1 cellular context compared by ENCODE assay signal in genomic region chr20:5211803-5212714, GRCh38.
A peak's percentile ranks its signal among the peaks of the same experiment; 100 is the strongest.
TF ChIP-seq lines count a peak whose summit lies in the region.

No MANE protein-coding gene starts in this region.

TF ChIP-seq in HepG2, 621 proteins besides CTCF, POLR2A, EP300 and RAD21 (continued from another document and continues in another):
- TF ChIP-seq DZIP1 (CRISPR knock-in tag; IDR thresholded peaks at IDR 0.05) (no peak), ZNF703 (CRISPR knock-in tag; IDR thresholded peaks at IDR 0.05; ENCODE audit: borderline replicate concordance) (no peak), ZSCAN9 (CRISPR knock-in tag; IDR thresholded peaks at IDR 0.05; ENCODE audit: borderline replicate concordance) (no peak; the same call in 1 of the 2 replicates), ZNF614 (CRISPR knock-in tag; IDR thresholded peaks at IDR 0.05; ENCODE audit: borderline replicate concordance) (peak; percentile 55; the same call in 1 of the 2 replicates), TFDP2 (CRISPR knock-in tag; IDR thresholded peaks at IDR 0.05) (no peak), ZNF484 (CRISPR knock-in tag; IDR thresholded peaks at IDR 0.05; ENCODE audit: borderline replicate concordance, low read depth) (no peak), HINFP (CRISPR knock-in tag; IDR thresholded peaks at IDR 0.05; ENCODE audit: low read depth) (0 out of 2 replicates have a peak, but pooled peaks have one; percentile 64), SIX4 (CRISPR knock-in tag; IDR thresholded peaks at IDR 0.05) (no peak), SMC3 (IDR thresholded peaks at IDR 0.05; ENCODE audit: low read length) (0 out of 2 replicates have a peak, but pooled peaks have one; percentile 43), ZNF569 (CRISPR knock-in tag; IDR thresholded peaks at IDR 0.05; ENCODE audit: borderline replicate concordance) (no peak), ZNF788 (CRISPR knock-in tag; IDR thresholded peaks at IDR 0.05; ENCODE audit: borderline replicate concordance) (peak; percentile 76; the same call in 1 of the 2 replicates), KMT2B (CRISPR knock-in tag; IDR thresholded peaks at IDR 0.05) (no peak), TEAD3 (CRISPR knock-in tag; optimal IDR thresholded peaks at IDR 0.05; ENCODE audit: borderline replicate concordance) (peak; percentile 84), MTF2 (CRISPR knock-in tag; IDR thresholded peaks at IDR 0.05; ENCODE audit: borderline replicate concordance) (no peak), ARID3A (IDR thresholded peaks at IDR 0.05; ENCODE audit: low read depth, low read length) (peak; percentile 54; the same call in 1 of the 2 replicates), ZMYM3 (CRISPR knock-in tag; IDR thresholded peaks at IDR 0.05) (peak; percentile 81; the same call in 1 of the 2 replicates), ELF1 (CRISPR knock-in tag; IDR thresholded peaks at IDR 0.05) (peak; percentile 60), FOSL1 (CRISPR knock-in tag; IDR thresholded peaks at IDR 0.05; ENCODE audit: borderline replicate concordance) (no peak), ZNF709 (CRISPR knock-in tag; IDR thresholded peaks at IDR 0.05) (no peak), ZBTB49 (CRISPR knock-in tag; IDR thresholded peaks at IDR 0.05; ENCODE audit: borderline replicate concordance) (no peak; the same call in 1 of the 2 replicates), SMARCC2 (IDR thresholded peaks at IDR 0.05) (no peak), RXRA (CRISPR knock-in tag; IDR thresholded peaks at IDR 0.05) (peak; percentile 95), ZNF230 (CRISPR knock-in tag; IDR thresholded peaks at IDR 0.05) (peak; percentile 28; the same call in 1 of the 2 replicates), MXI1 (IDR thresholded peaks at IDR 0.05; ENCODE audit: borderline replicate concordance, low read depth, low read length) (peak; percentile 80; the same call in 1 of the 3 replicates), ZNF737 (CRISPR knock-in tag; IDR thresholded peaks at IDR 0.05; ENCODE audit: borderline replicate concordance) (peak; percentile 59; the same call in 1 of the 2 replicates), FOXK1 (CRISPR knock-in tag; IDR thresholded peaks at IDR 0.05; ENCODE audit: borderline replicate concordance, low read depth) (0 out of 2 replicates have a peak, but pooled peaks have one; percentile 50), SAP130 (CRISPR knock-in tag; IDR thresholded peaks at IDR 0.05; ENCODE audit: low read depth) (peak; percentile 63; the same call in 1 of the 2 replicates), IRX3 (CRISPR knock-in tag; IDR thresholded peaks at IDR 0.05; ENCODE audit: borderline replicate concordance, low read depth) (no peak), DMTF1 (CRISPR knock-in tag; IDR thresholded peaks at IDR 0.05) (no peak), GATAD2A (CRISPR knock-in tag; IDR thresholded peaks at IDR 0.05) (peak; percentile 91), PTBP1 (IDR thresholded peaks at IDR 0.05; ENCODE audit: low read depth, low read length, poor library complexity, severe bottlenecking) (no peak)
- TF ChIP-seq, protein P1, sequence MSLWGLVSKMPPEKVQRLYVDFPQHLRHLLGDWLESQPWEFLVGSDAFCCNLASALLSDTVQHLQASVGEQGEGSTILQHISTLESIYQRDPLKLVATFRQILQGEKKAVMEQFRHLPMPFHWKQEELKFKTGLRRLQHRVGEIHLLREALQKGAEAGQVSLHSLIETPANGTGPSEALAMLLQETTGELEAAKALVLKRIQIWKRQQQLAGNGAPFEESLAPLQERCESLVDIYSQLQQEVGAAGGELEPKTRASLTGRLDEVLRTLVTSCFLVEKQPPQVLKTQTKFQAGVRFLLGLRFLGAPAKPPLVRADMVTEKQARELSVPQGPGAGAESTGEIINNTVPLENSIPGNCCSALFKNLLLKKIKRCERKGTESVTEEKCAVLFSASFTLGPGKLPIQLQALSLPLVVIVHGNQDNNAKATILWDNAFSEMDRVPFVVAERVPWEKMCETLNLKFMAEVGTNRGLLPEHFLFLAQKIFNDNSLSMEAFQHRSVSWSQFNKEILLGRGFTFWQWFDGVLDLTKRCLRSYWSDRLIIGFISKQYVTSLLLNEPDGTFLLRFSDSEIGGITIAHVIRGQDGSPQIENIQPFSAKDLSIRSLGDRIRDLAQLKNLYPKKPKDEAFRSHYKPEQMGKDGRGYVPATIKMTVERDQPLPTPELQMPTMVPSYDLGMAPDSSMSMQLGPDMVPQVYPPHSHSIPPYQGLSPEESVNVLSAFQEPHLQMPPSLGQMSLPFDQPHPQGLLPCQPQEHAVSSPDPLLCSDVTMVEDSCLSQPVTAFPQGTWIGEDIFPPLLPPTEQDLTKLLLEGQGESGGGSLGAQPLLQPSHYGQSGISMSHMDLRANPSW (CRISPR knock-in tag; IDR thresholded peaks at IDR 0.05; ENCODE audit: borderline replicate concordance) = no peak
- TF ChIP-seq, protein P2, sequence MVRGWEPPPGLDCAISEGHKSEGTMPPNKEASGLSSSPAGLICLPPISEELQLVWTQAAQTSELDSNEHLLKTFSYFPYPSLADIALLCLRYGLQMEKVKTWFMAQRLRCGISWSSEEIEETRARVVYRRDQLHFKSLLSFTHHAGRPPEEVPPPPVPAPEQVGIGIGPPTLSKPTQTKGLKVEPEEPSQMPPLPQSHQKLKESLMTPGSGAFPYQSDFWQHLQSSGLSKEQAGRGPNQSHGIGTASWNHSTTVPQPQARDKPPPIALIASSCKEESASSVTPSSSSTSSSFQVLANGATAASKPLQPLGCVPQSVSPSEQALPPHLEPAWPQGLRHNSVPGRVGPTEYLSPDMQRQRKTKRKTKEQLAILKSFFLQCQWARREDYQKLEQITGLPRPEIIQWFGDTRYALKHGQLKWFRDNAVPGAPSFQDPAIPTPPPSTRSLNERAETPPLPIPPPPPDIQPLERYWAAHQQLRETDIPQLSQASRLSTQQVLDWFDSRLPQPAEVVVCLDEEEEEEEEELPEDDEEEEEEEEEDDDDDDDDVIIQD (CRISPR knock-in tag; IDR thresholded peaks at IDR 0.05; ENCODE audit: low read depth) = peak; percentile 56; the same call in 1 of the 2 replicates
- TF ChIP-seq, protein P3, sequence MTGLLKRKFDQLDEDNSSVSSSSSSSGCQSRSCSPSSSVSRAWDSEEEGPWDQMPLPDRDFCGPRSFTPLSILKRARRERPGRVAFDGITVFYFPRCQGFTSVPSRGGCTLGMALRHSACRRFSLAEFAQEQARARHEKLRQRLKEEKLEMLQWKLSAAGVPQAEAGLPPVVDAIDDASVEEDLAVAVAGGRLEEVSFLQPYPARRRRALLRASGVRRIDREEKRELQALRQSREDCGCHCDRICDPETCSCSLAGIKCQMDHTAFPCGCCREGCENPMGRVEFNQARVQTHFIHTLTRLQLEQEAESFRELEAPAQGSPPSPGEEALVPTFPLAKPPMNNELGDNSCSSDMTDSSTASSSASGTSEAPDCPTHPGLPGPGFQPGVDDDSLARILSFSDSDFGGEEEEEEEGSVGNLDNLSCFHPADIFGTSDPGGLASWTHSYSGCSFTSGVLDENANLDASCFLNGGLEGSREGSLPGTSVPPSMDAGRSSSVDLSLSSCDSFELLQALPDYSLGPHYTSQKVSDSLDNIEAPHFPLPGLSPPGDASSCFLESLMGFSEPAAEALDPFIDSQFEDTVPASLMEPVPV (CRISPR knock-in tag; IDR thresholded peaks at IDR 0.05) = no peak
- TF ChIP-seq, protein P4, sequence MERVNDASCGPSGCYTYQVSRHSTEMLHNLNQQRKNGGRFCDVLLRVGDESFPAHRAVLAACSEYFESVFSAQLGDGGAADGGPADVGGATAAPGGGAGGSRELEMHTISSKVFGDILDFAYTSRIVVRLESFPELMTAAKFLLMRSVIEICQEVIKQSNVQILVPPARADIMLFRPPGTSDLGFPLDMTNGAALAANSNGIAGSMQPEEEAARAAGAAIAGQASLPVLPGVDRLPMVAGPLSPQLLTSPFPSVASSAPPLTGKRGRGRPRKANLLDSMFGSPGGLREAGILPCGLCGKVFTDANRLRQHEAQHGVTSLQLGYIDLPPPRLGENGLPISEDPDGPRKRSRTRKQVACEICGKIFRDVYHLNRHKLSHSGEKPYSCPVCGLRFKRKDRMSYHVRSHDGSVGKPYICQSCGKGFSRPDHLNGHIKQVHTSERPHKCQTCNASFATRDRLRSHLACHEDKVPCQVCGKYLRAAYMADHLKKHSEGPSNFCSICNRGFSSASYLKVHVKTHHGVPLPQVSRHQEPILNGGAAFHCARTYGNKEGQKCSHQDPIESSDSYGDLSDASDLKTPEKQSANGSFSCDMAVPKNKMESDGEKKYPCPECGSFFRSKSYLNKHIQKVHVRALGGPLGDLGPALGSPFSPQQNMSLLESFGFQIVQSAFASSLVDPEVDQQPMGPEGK (CRISPR knock-in tag; IDR thresholded peaks at IDR 0.05) = peak; percentile 38; the same call in 1 of the 2 replicates
